8 cellular contexts compared by ENCODE assay signal in genomic region chr17:4908711-4909496, GRCh38. TPM values are rescaled to one million over a fixed set of nuclear protein-coding genes. Genes with fewer than 3 reads are reported as not detected.
DNase-seq lines count a peak whose midpoint lies in the region; ATAC-seq and TF ChIP-seq lines count a peak whose summit lies in the region.

No MANE protein-coding gene starts in this region.

- CTCF ChIA-PET in HEK293T (lab: Yijun Ruan, JAX): interaction anchor here (0.5 to 1.6 kb wide), 13 partner anchors 14 to 488 kb away, joined by 3 to 8 read pairs (median 5); partner anchors contain the start of genes CAMTA2, ENO3, RNF167 and SLC25A11

- no peak overlapping the region for H3K27ac Mint-ChIP-seq in chondrocyte (ENCODE audit: unreplicated experiment)

- POLR2A ChIA-PET in HEK293T (lab: Yijun Ruan, JAX): interaction anchor here (0.5 to 2.5 kb wide), 17 partner anchors 8 to 189 kb away, joined by 3 to 38 read pairs (median 4); partner anchors contain the start of genes CAMTA2, ENO3, INCA1 and KIF1C

- H3K27me3 Mint-ChIP-seq in chondrocyte (ENCODE audit: low read depth): no peaks in the 10 kb centered on the region

- H3K9me3 Mint-ChIP-seq in chondrocyte (ENCODE audit: low read depth): no peaks in the 10 kb centered on the region

- ATAC-seq in activated CD4-positive, CD25-positive, alpha-beta regulatory T cell treated with anti-CD3 and anti-CD28 coated beads, Interleukin-2, amount 50 U/mL, for 24 hours: peak; percentile 91 to 93

- no peak overlapping the region for H3K4me3 Mint-ChIP-seq in chondrocyte (ENCODE audit: unreplicated experiment)

- H3K36me3 Mint-ChIP-seq in chondrocyte (ENCODE audit: low read depth): no peaks in the 10 kb centered on the region

- peaks cover 3% of the 10 kb centered on the region for H3K4me1 Mint-ChIP-seq in chondrocyte (ENCODE audit: low read depth)

- DNase-seq in CD1c-positive myeloid dendritic cell (ENCODE audit: extremely low spot score) (peak; percentile 88), HEK293T (ENCODE audit: extremely low spot score) (peak; percentile 86), NCI-H460 (ENCODE audit: extremely low read depth, low read depth) (peak; percentile 85), chondrocyte (ENCODE audit: low spot score) (peak; percentile 94), left kidney (ENCODE audit: low read depth, low spot score) (peak; percentile 96), NCI-H187 treated with DMSO at 0.1 percent for 48 hours (lab: John Stamatoyannopoulos, UW) (no peak)
- DNase-seq in stimulated activated CD4-positive, alpha-beta T cell treated with anti-CD3 and anti-CD28 coated beads, Interleukin-15, amount 100 ng/mL, for 24 hours: peak; percentile 80

- peak; percentile 88 for TF ChIP-seq CTCF in chondrocyte (IDR thresholded peaks at IDR 0.05)

TF ChIP-seq in HEK293T, 16 proteins besides CTCF, POLR2A, EP300 and RAD21:
- TF ChIP-seq LEF1 (IDR thresholded peaks at IDR 0.05; ENCODE audit: borderline replicate concordance) (no peak), SUZ12 (IDR thresholded peaks at IDR 0.05) (no peak), SP1 (IDR thresholded peaks at IDR 0.05) (no peak), ARNT (IDR thresholded peaks at IDR 0.05) (no peak), HDGF (IDR thresholded peaks at IDR 0.05; ENCODE audit: borderline replicate concordance) (no peak), FOXK2 (IDR thresholded peaks at IDR 0.05) (no peak), BHLHE40 (IDR thresholded peaks at IDR 0.05; ENCODE audit: borderline replicate concordance) (no peak), FOXM1 (IDR thresholded peaks at IDR 0.05; ENCODE audit: borderline replicate concordance) (no peak), CTBP1 (IDR thresholded peaks at IDR 0.05; ENCODE audit: borderline replicate concordance) (no peak), ELF4 (IDR thresholded peaks at IDR 0.05) (no peak)
- TF ChIP-seq, protein P1, sequence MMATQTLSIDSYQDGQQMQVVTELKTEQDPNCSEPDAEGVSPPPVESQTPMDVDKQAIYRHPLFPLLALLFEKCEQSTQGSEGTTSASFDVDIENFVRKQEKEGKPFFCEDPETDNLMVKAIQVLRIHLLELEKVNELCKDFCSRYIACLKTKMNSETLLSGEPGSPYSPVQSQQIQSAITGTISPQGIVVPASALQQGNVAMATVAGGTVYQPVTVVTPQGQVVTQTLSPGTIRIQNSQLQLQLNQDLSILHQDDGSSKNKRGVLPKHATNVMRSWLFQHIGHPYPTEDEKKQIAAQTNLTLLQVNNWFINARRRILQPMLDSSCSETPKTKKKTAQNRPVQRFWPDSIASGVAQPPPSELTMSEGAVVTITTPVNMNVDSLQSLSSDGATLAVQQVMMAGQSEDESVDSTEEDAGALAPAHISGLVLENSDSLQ (IDR thresholded peaks at IDR 0.05): no peak

RNA-seq across cellular contexts. Expression of gene CHRNE, which starts 6.0 kb away (rescaled TPM):
- total RNA-seq in NCI-H460 (2014; rRNA removed; shearing (Covaris generic)): not detected in 2 replicates
- polyA plus RNA-seq in NCI-H460 (2014; cell fraction: nucleus; rRNA removed): not detected in 2 replicates
- 0.22 to 0.35 TPM in 2 of 3 replicates, not detected in the other for total RNA-seq in chondrocyte

RNA-seq across cellular contexts. Expression of gene C17orf107, which starts 9.6 kb away (rescaled TPM):
- 0.59 and 0.63 TPM in 2 replicates for total RNA-seq in NCI-H460 (2014; rRNA removed; shearing (Covaris generic))
- polyA plus RNA-seq in NCI-H460 (2014; cell fraction: nucleus; rRNA removed): 0.17 TPM in 1 of 2 replicates, not detected in the other
- total RNA-seq in chondrocyte: 1.5 to 1.8 TPM (median 1.6 TPM) in 3 replicates

RNA-seq across cellular contexts. Expression of gene GP1BA, which starts 23.2 kb away (rescaled TPM):
- total RNA-seq in NCI-H460 (2014; rRNA removed; shearing (Covaris generic)): not detected in 2 replicates
- not detected in 2 replicates for polyA plus RNA-seq in NCI-H460 (2014; cell fraction: nucleus; rRNA removed)
- not detected in 3 replicates for total RNA-seq in chondrocyte

RNA-seq across cellular contexts. Expression of gene SLC25A11, which starts 30.9 kb away (rescaled TPM):
- total RNA-seq in NCI-H460 (2014; rRNA removed; shearing (Covaris generic)): 53.4 and 54.3 TPM in 2 replicates
- 94.9 and 99.9 TPM in 2 replicates for polyA plus RNA-seq in NCI-H460 (2014; cell fraction: nucleus; rRNA removed)
- 44.0 to 62.4 TPM (median 46.6 TPM) in 3 replicates for total RNA-seq in chondrocyte

RNA-seq across cellular contexts. Expression of gene RNF167, which starts 31.2 kb away (rescaled TPM):
- total RNA-seq in NCI-H460 (2014; rRNA removed; shearing (Covaris generic)): 59.5 and 62.7 TPM in 2 replicates
- polyA plus RNA-seq in NCI-H460 (2014; cell fraction: nucleus; rRNA removed): 53.2 and 68.6 TPM in 2 replicates
- total RNA-seq in chondrocyte: 69.7 to 95.8 TPM (median 74.5 TPM) in 3 replicates
